In genomic region chr7:139086454-139086853, GRCh38 we compare ENCODE assay signal across 16 cellular contexts. TPM values are rescaled to one million over a fixed set of nuclear protein-coding genes. Genes with fewer than 3 reads are reported as not detected.
DNase-seq lines count a peak whose midpoint lies in the region; ATAC-seq and TF ChIP-seq lines count a peak whose summit lies in the region.
"Had no signal": no experiment of that assay in that cellular context is flagged by ENCODE, and none has a peak within 500 bp of the region (broad histone marks: within the 10 kb centered on the region; RNA-seq: fewer than 3 reads in every experiment).

No MANE protein-coding gene starts in this region.

- ATAC-seq in activated CD8-positive, alpha-beta memory T cell treated with anti-CD3 and anti-CD28 coated beads, Interleukin-2, amount 10 ng/mL, durations not matched to agents 7 days and 5 days = no peak
- ATAC-seq in activated naive CD4-positive, alpha-beta T cell treated with anti-CD3 and anti-CD28 coated beads, Interleukin-2, amount 50 U/mL, for 72 hours = no peak
- no peak for ATAC-seq in GM18909 (IDR thresholded peaks at IDR 0.05; ENCODE audit: poor library complexity, unreplicated experiment)
- ATAC-seq: gastroesophageal sphincter had no signal

- peak overlapping the region; percentile 84 for H3K27ac Mint-ChIP-seq in activated CD8-positive, alpha-beta memory T cell treated with anti-CD3 and anti-CD28 coated beads, Interleukin-2, amount 10 ng/mL, durations not matched to agents 7 days and 5 days
- peak overlapping the region; percentile 74 to 84 for H3K27ac Mint-ChIP-seq in activated naive CD4-positive, alpha-beta T cell treated with anti-CD3 and anti-CD28 coated beads, Interleukin-2, amount 50 U/mL, for 72 hours
- no peak overlapping the region for H3K27ac Mint-ChIP-seq in endothelial cell (ENCODE audit: unreplicated experiment)
- H3K27ac Mint-ChIP-seq: mesothelial cell of epicardium had no signal

- intact Hi-C loops in cardiac septum (cut with DNase I) = no loop called here

- no peak for DNase-seq in activated CD8-positive, alpha-beta memory T cell treated with anti-CD3 and anti-CD28 coated beads, Interleukin-2, amount 10 ng/mL, durations not matched to agents 7 days and 5 days
- DNase-seq in activated CD8-positive, alpha-beta memory T cell treated with anti-CD3 and anti-CD28 coated beads, Interleukin-2, amount 50 U/mL, for 4 hours = no peak
- DNase-seq in MV-4-11 (lab: John Stamatoyannopoulos, UW) = peak; percentile 60
- no peak for DNase-seq in activated naive CD4-positive, alpha-beta T cell treated with anti-CD3 and anti-CD28 coated beads, Interleukin-2, amount 50 U/mL, for 72 hours (ENCODE audit: low spot score in 2 of 2)
- peak; percentile 25 for DNase-seq in stimulated activated CD8-positive, alpha-beta memory T cell treated with anti-CD3 and anti-CD28 coated beads, Interleukin-4, amount 100 ng/mL, for 48 hours
- no peak for DNase-seq in cardiac septum (ENCODE audit: low spot score)
- DNase-seq in endothelial cell (ENCODE audit: low spot score) = no peak
- DNase-seq: DMS79 treated with DMSO at 0.1 percent for 48 hours, GM23248, NCI-H1694, NCI-H82, PC-9, tibial artery had no signal

- peaks cover 6% of the 10 kb centered on the region for H3K9me3 Mint-ChIP-seq in activated CD8-positive, alpha-beta memory T cell treated with anti-CD3 and anti-CD28 coated beads, Interleukin-2, amount 10 ng/mL, durations not matched to agents 7 days and 5 days (ENCODE audit: low read depth)
- H3K9me3 Mint-ChIP-seq in activated naive CD4-positive, alpha-beta T cell treated with anti-CD3 and anti-CD28 coated beads, Interleukin-2, amount 50 U/mL, for 72 hours = peaks cover 0 to 20% of the 10 kb centered on the region in 2 donors
- no peaks in the 10 kb centered on the region for H3K9me3 Mint-ChIP-seq in endothelial cell (ENCODE audit: unreplicated experiment)

- H3K4me1 Mint-ChIP-seq in activated CD8-positive, alpha-beta memory T cell treated with anti-CD3 and anti-CD28 coated beads, Interleukin-2, amount 10 ng/mL, durations not matched to agents 7 days and 5 days = peaks cover 80% of the 10 kb centered on the region
- H3K4me1 Mint-ChIP-seq in endothelial cell (ENCODE audit: unreplicated experiment) = no peaks in the 10 kb centered on the region

- H3K4me3 Mint-ChIP-seq in activated CD8-positive, alpha-beta memory T cell treated with anti-CD3 and anti-CD28 coated beads, Interleukin-2, amount 10 ng/mL, durations not matched to agents 7 days and 5 days = no peak overlapping the region
- H3K4me3 Mint-ChIP-seq in endothelial cell (ENCODE audit: unreplicated experiment) = no peak overlapping the region
- H3K4me3 Mint-ChIP-seq: mesothelial cell of epicardium had no signal

- H3K27me3 Mint-ChIP-seq in activated CD8-positive, alpha-beta memory T cell treated with anti-CD3 and anti-CD28 coated beads, Interleukin-2, amount 10 ng/mL, durations not matched to agents 7 days and 5 days = no peaks in the 10 kb centered on the region
- H3K27me3 Mint-ChIP-seq in endothelial cell (ENCODE audit: unreplicated experiment) = peaks cover 3% of the 10 kb centered on the region

- TF ChIP-seq CTCF in endothelial cell (IDR thresholded peaks at IDR 0.05; ENCODE audit: unreplicated experiment) = no peak

- CTCF ChIA-PET in activated CD8-positive, alpha-beta memory T cell treated with anti-CD3 and anti-CD28 coated beads, Interleukin-2, amount 10 ng/mL, durations not matched to agents 7 days and 5 days (lab: Charles Lee) = interaction anchor here (1.0 to 3.9 kb wide), 3 partner anchors 8 to 11 kb away, joined by 3 to 21 read pairs (median 21); no protein-coding TSS in a partner anchor

- peaks cover 85% of the 10 kb centered on the region for H3K36me3 Mint-ChIP-seq in activated CD8-positive, alpha-beta memory T cell treated with anti-CD3 and anti-CD28 coated beads, Interleukin-2, amount 10 ng/mL, durations not matched to agents 7 days and 5 days
- H3K36me3 Mint-ChIP-seq in activated naive CD4-positive, alpha-beta T cell treated with anti-CD3 and anti-CD28 coated beads, Interleukin-2, amount 50 U/mL, for 72 hours = peaks cover 47 to 89% of the 10 kb centered on the region in 2 donors
- H3K36me3 Mint-ChIP-seq in endothelial cell (ENCODE audit: low read depth, unreplicated experiment) = peaks cover 51% of the 10 kb centered on the region

RNA-seq across cellular contexts. Expression of gene ZC3HAV1, which starts 23.1 kb away (rescaled TPM):
- 100 to 1,000 TPM; 125 to 139 TPM for total RNA-seq in activated CD8-positive, alpha-beta memory T cell treated with anti-CD3 and anti-CD28 coated beads, Interleukin-2, amount 10 ng/mL, durations not matched to agents 7 days and 5 days
- total RNA-seq in activated naive CD4-positive, alpha-beta T cell treated with anti-CD3 and anti-CD28 coated beads, Interleukin-2, amount 50 U/mL, for 72 hours = 100 to 1,000 TPM in 1 of 2 donors, 10 to 100 TPM in 1; 97.8 to 167 TPM
- total RNA-seq in cardiac septum (6.8 TPM), endothelial cell (ENCODE audit: unreplicated experiment) (50.7 TPM)

RNA-seq across cellular contexts. Expression of gene ZC3HAV1L, which starts 50.6 kb away (rescaled TPM):
- 10 to 100 TPM; 15.7 to 17.9 TPM for total RNA-seq in activated CD8-positive, alpha-beta memory T cell treated with anti-CD3 and anti-CD28 coated beads, Interleukin-2, amount 10 ng/mL, durations not matched to agents 7 days and 5 days
- 10 to 100 TPM in 1 of 2 donors, 1 to 10 TPM in 1; 2.0 to 22.6 TPM for total RNA-seq in activated naive CD4-positive, alpha-beta T cell treated with anti-CD3 and anti-CD28 coated beads, Interleukin-2, amount 50 U/mL, for 72 hours
- total RNA-seq in cardiac septum = 3.2 TPM
- 12.4 TPM for total RNA-seq in endothelial cell (ENCODE audit: unreplicated experiment)

Comparison
In these comparisons a context has a peak if more than half of its experiments do, and no peak if none do; other contexts are left out.
1. DNase-seq: peak in MV-4-11 (single experiment) and stimulated activated CD8-positive, alpha-beta memory T cell treated with anti-CD3 and anti-CD28 coated beads, Interleukin-4, amount 100 ng/mL, for 48 hours (single experiment); none in activated CD8-positive, alpha-beta memory T cell treated with anti-CD3 and anti-CD28 coated beads, Interleukin-2, amount 10 ng/mL, durations not matched to agents 7 days and 5 days (single experiment), activated CD8-positive, alpha-beta memory T cell treated with anti-CD3 and anti-CD28 coated beads, Interleukin-2, amount 50 U/mL, for 4 hours (single experiment), activated naive CD4-positive, alpha-beta T cell treated with anti-CD3 and anti-CD28 coated beads, Interleukin-2, amount 50 U/mL, for 72 hours (0 of 2), cardiac septum (single experiment) and endothelial cell (single experiment).